In genomic region chr12:113133036-113133435, GRCh38 we compare ENCODE assay signal across 22 cellular contexts. TPM values are rescaled to one million over a fixed set of nuclear protein-coding genes. Genes with fewer than 3 reads are reported as not detected.
DNase-seq lines count a peak whose midpoint lies in the region; ATAC-seq and TF ChIP-seq lines count a peak whose summit lies in the region.
"Had no signal": no experiment of that assay in that cellular context is flagged by ENCODE, and none has a peak within 500 bp of the region (broad histone marks: within the 10 kb centered on the region; RNA-seq: fewer than 3 reads in every experiment).

No MANE protein-coding gene starts in this region.

- H3K36me3 Mint-ChIP-seq in natural killer cell treated with Interleukin-12 subunit alpha and Interleukin-12 subunit beta and Interleukin-15 and Interleukin-18, amount 100 ng/mL, for 72 hours = no peaks in the 10 kb centered on the region
- H3K36me3 Mint-ChIP-seq in natural killer cell = no peaks in the 10 kb centered on the region
- H3K36me3 Mint-ChIP-seq in HFFc6 (ENCODE audit: low read depth) = no peaks in the 10 kb centered on the region
- H3K36me3 Mint-ChIP-seq in activated naive CD8-positive, alpha-beta T cell treated with anti-CD3 and anti-CD28 coated beads for 36 hours = no peaks in the 10 kb centered on the region
- no peaks in the 10 kb centered on the region for H3K36me3 Mint-ChIP-seq in progenitor cell of endocrine pancreas (ENCODE audit: insufficient read depth)
- H3K36me3 Mint-ChIP-seq: CD14-positive monocyte, T-cell had no signal

- no peak overlapping the region for H3K4me3 ChIP-seq in osteoblast (ENCODE audit: insufficient read depth, low read length)
- H3K4me3 ChIP-seq: GM23338 had no signal

- intact Hi-C loops in natural killer cell (cut with micrococcal nuclease) (no loop called here), sciatic nerve (cut with DNase I) (no loop called here)

- no peaks in the 10 kb centered on the region for H3K9me3 ChIP-seq in osteoblast (ENCODE audit: low read depth, low read length)
- H3K9me3 ChIP-seq: Caco-2 had no signal

- H3K79me2 ChIP-seq in osteoblast (ENCODE audit: insufficient read depth, low read length) = no peaks in the 10 kb centered on the region

- no peak overlapping the region for H3K4me3 Mint-ChIP-seq in natural killer cell treated with Interleukin-12 subunit alpha and Interleukin-12 subunit beta and Interleukin-15 and Interleukin-18, amount 100 ng/mL, for 72 hours
- H3K4me3 Mint-ChIP-seq in natural killer cell (no peak overlapping the region), HFFc6 (no peak overlapping the region), progenitor cell of endocrine pancreas (ENCODE audit: low read depth) (no peak overlapping the region)
- H3K4me3 Mint-ChIP-seq in activated naive CD8-positive, alpha-beta T cell treated with anti-CD3 and anti-CD28 coated beads for 36 hours = no peak overlapping the region
- H3K4me3 Mint-ChIP-seq: GM23338 had no signal

- no peak overlapping the region for H3K27ac ChIP-seq in osteoblast (ENCODE audit: low read depth, low read length)
- H3K27ac ChIP-seq: HL-60 had no signal

- H3K27me3 Mint-ChIP-seq in natural killer cell treated with Interleukin-12 subunit alpha and Interleukin-12 subunit beta and Interleukin-15 and Interleukin-18, amount 100 ng/mL, for 72 hours = peaks cover 7 to 14% of the 10 kb centered on the region in 2 donors
- H3K27me3 Mint-ChIP-seq in natural killer cell (ENCODE audit: low read depth in 2 of 2) (peaks cover 9 to 27% of the 10 kb centered on the region in 2 donors), HFFc6 (ENCODE audit: insufficient read depth) (peaks cover 29% of the 10 kb centered on the region), progenitor cell of endocrine pancreas (peaks cover 61% of the 10 kb centered on the region)
- H3K27me3 Mint-ChIP-seq in activated naive CD8-positive, alpha-beta T cell treated with anti-CD3 and anti-CD28 coated beads for 36 hours = peaks cover 19% of the 10 kb centered on the region

- H3K4me2 ChIP-seq in osteoblast (ENCODE audit: insufficient read depth, low read length) = no peak overlapping the region
- H3K4me2 ChIP-seq: GM23338 had no signal

- H3K36me3 ChIP-seq in osteoblast (ENCODE audit: insufficient read depth, low read length) = no peaks in the 10 kb centered on the region

- H3K27me3 ChIP-seq in osteoblast (ENCODE audit: insufficient read depth, low read length) = no peaks in the 10 kb centered on the region

- no peaks in the 10 kb centered on the region for H3K4me1 ChIP-seq in osteoblast (ENCODE audit: insufficient read depth, low read length)
- H3K4me1 ChIP-seq: Caco-2 had no signal

- DNase-seq in natural killer cell treated with Interleukin-12 subunit alpha and Interleukin-12 subunit beta and Interleukin-15 and Interleukin-18, amount 100 ng/mL, for 72 hours (ENCODE audit: low spot score) = peak; percentile 50
- DNase-seq in natural killer cell (no peak), amniotic epithelial cell (ENCODE audit: low read depth) (peak; percentile 34), osteoblast (ENCODE audit: insufficient read length, low spot score, missing footprints) (peak; percentile 76), HFFc6 (no peak), sciatic nerve (ENCODE audit: low spot score) (no peak), progenitor cell of endocrine pancreas (ENCODE audit: low spot score, unreplicated experiment) (no peak)
- no peak for DNase-seq in activated naive CD8-positive, alpha-beta T cell treated with anti-CD3 and anti-CD28 coated beads for 36 hours
- DNase-seq: 8988T, Caco-2, KBM-7, NCI-H1092, NCI-H1694, NCI-H2107, NCI-H226, NCI-H69, SIG-M5, T-cell had no signal

- no peaks in the 10 kb centered on the region for H4K20me1 ChIP-seq in osteoblast (ENCODE audit: insufficient read depth, low read length)

- H2AFZ ChIP-seq in osteoblast (ENCODE audit: low read length) = no peak overlapping the region
- H2AFZ ChIP-seq: GM23338 had no signal

- no peaks in the 10 kb centered on the region for H3K9me3 Mint-ChIP-seq in natural killer cell treated with Interleukin-12 subunit alpha and Interleukin-12 subunit beta and Interleukin-15 and Interleukin-18, amount 100 ng/mL, for 72 hours
- H3K9me3 Mint-ChIP-seq in natural killer cell = no peaks in the 10 kb centered on the region
- no peaks in the 10 kb centered on the region for H3K9me3 Mint-ChIP-seq in HFFc6
- no peaks in the 10 kb centered on the region for H3K9me3 Mint-ChIP-seq in activated naive CD8-positive, alpha-beta T cell treated with anti-CD3 and anti-CD28 coated beads for 36 hours
- H3K9me3 Mint-ChIP-seq in progenitor cell of endocrine pancreas (ENCODE audit: low read depth) = no peaks in the 10 kb centered on the region
- H3K9me3 Mint-ChIP-seq: GM23338, T-cell had no signal

- no peak for ATAC-seq in natural killer cell treated with Interleukin-12 subunit alpha and Interleukin-12 subunit beta and Interleukin-15 and Interleukin-18, amount 100 ng/mL, for 72 hours
- ATAC-seq in natural killer cell = no peak
- ATAC-seq in sciatic nerve = no peak
- ATAC-seq: GM23338, T-cell had no signal

- no peak overlapping the region for H3K27ac Mint-ChIP-seq in natural killer cell treated with Interleukin-12 subunit alpha and Interleukin-12 subunit beta and Interleukin-15 and Interleukin-18, amount 100 ng/mL, for 72 hours
- H3K27ac Mint-ChIP-seq in natural killer cell = no peak overlapping the region
- no peak overlapping the region for H3K27ac Mint-ChIP-seq in HFFc6
- H3K27ac Mint-ChIP-seq in activated naive CD8-positive, alpha-beta T cell treated with anti-CD3 and anti-CD28 coated beads for 36 hours = no peak overlapping the region
- H3K27ac Mint-ChIP-seq in progenitor cell of endocrine pancreas = no peak overlapping the region
- H3K27ac Mint-ChIP-seq: GM23338, T-cell had no signal

- peaks cover 0 to 2% of the 10 kb centered on the region in 2 donors for H3K4me1 Mint-ChIP-seq in natural killer cell treated with Interleukin-12 subunit alpha and Interleukin-12 subunit beta and Interleukin-15 and Interleukin-18, amount 100 ng/mL, for 72 hours (ENCODE audit: low read depth in 2 of 2)
- H3K4me1 Mint-ChIP-seq in natural killer cell = peaks cover 0 to 6% of the 10 kb centered on the region in 2 donors
- H3K4me1 Mint-ChIP-seq in HFFc6 (ENCODE audit: low read depth) = no peaks in the 10 kb centered on the region
- peaks cover 19% of the 10 kb centered on the region for H3K4me1 Mint-ChIP-seq in activated naive CD8-positive, alpha-beta T cell treated with anti-CD3 and anti-CD28 coated beads for 36 hours
- H3K4me1 Mint-ChIP-seq in progenitor cell of endocrine pancreas (ENCODE audit: low read depth) = peaks cover 5% of the 10 kb centered on the region

- no peak for TF ChIP-seq CTCF in natural killer cell (IDR thresholded peaks at IDR 0.05)
- TF ChIP-seq CTCF in osteoblast (IDR thresholded peaks at IDR 0.05; ENCODE audit: extremely low read depth, low read depth, low read length) = no peak
- TF ChIP-seq CTCF in HFFc6 (IDR thresholded peaks at IDR 0.05) = no peak
- TF ChIP-seq CTCF in progenitor cell of endocrine pancreas (IDR thresholded peaks at IDR 0.05; ENCODE audit: unreplicated experiment) = no peak

RNA-seq across cellular contexts. Expression of gene RASAL1, which starts 2.5 kb away (rescaled TPM):
- total RNA-seq in natural killer cell treated with Interleukin-12 subunit alpha and Interleukin-12 subunit beta and Interleukin-15 and Interleukin-18, amount 100 ng/mL, for 72 hours = not detected
- total RNA-seq in natural killer cell = not detected
- total RNA-seq in osteoblast = not detected in 2 replicates
- not detected for total RNA-seq in HFFc6 (2021; fragmentation: NEBNext Ultra II Directional; extraction: Animal tissue kit (Norgen Biotek cat#: 25700))
- total RNA-seq in activated naive CD8-positive, alpha-beta T cell treated with anti-CD3 and anti-CD28 coated beads for 36 hours = 1 to 10 TPM; 1.3 to 1.9 TPM
- total RNA-seq in sciatic nerve = 8.6 TPM
- total RNA-seq in progenitor cell of endocrine pancreas = 0.36 and 0.46 TPM in 2 replicates
- total RNA-seq: Caco-2, RPMI7951 had no signal

RNA-seq across cellular contexts. Expression of gene CFAP73, which starts 16.5 kb away (rescaled TPM):
- under 1 TPM in 1 of 2 donors, not detected in 1; 0.28 TPM for total RNA-seq in natural killer cell treated with Interleukin-12 subunit alpha and Interleukin-12 subunit beta and Interleukin-15 and Interleukin-18, amount 100 ng/mL, for 72 hours
- not detected for total RNA-seq in natural killer cell
- total RNA-seq in osteoblast = not detected in 2 replicates
- under 1 TPM in 1 of 6 experiments, not detected in 5; 0.17 TPM for total RNA-seq in HFFc6 (2021; fragmentation: NEBNext Ultra II Directional; extraction: Animal tissue kit (Norgen Biotek cat#: 25700))
- total RNA-seq in activated naive CD8-positive, alpha-beta T cell treated with anti-CD3 and anti-CD28 coated beads for 36 hours = 1 to 10 TPM in 1 of 2 experiments, under 1 TPM in 1; 0.16 to 1.0 TPM
- total RNA-seq in sciatic nerve = 0.98 TPM
- not detected in 2 replicates for total RNA-seq in progenitor cell of endocrine pancreas
- total RNA-seq: RPMI7951 had no signal

RNA-seq across cellular contexts. Expression of gene DDX54, which starts 52.2 kb away (rescaled TPM):
- total RNA-seq in natural killer cell treated with Interleukin-12 subunit alpha and Interleukin-12 subunit beta and Interleukin-15 and Interleukin-18, amount 100 ng/mL, for 72 hours = 100 to 1,000 TPM in 1 of 2 donors, 10 to 100 TPM in 1; 85.8 to 143 TPM
- total RNA-seq in natural killer cell (100 to 1,000 TPM in 1 of 3 donors, 10 to 100 TPM in 2; 84.6 to 100 (median 97.1) TPM), osteoblast (40.2 and 49.5 TPM in 2 replicates), sciatic nerve (43.9 TPM), progenitor cell of endocrine pancreas (61.5 and 66.1 TPM in 2 replicates)
- total RNA-seq in HFFc6 (2021; fragmentation: NEBNext Ultra II Directional; extraction: Animal tissue kit (Norgen Biotek cat#: 25700)) = 10 to 100 TPM; 60.1 to 71.0 (median 61.9) TPM
- 100 to 1,000 TPM; 136 to 145 TPM for total RNA-seq in activated naive CD8-positive, alpha-beta T cell treated with anti-CD3 and anti-CD28 coated beads for 36 hours

RNA-seq across cellular contexts. Expression of gene RITA1, which starts 52.5 kb away (rescaled TPM):
- 10 to 100 TPM; 19.6 to 27.3 TPM for total RNA-seq in natural killer cell treated with Interleukin-12 subunit alpha and Interleukin-12 subunit beta and Interleukin-15 and Interleukin-18, amount 100 ng/mL, for 72 hours
- 10 to 100 TPM in 2 of 3 donors, 1 to 10 TPM in 1; 7.7 to 13.8 (median 12.0) TPM for total RNA-seq in natural killer cell
- 20.0 and 22.4 TPM in 2 replicates for total RNA-seq in osteoblast
- 10 to 100 TPM; 18.0 to 20.9 (median 18.7) TPM for total RNA-seq in HFFc6 (2021; fragmentation: NEBNext Ultra II Directional; extraction: Animal tissue kit (Norgen Biotek cat#: 25700))
- 10 to 100 TPM; 28.9 to 31.1 TPM for total RNA-seq in activated naive CD8-positive, alpha-beta T cell treated with anti-CD3 and anti-CD28 coated beads for 36 hours
- total RNA-seq in sciatic nerve = 7.8 TPM
- total RNA-seq in progenitor cell of endocrine pancreas = 15.6 and 16.2 TPM in 2 replicates

Comparison
In these comparisons a context has a peak if more than half of its experiments do, and no peak if none do; other contexts are left out.
1. DNase-seq: peak in natural killer cell treated with Interleukin-12 subunit alpha and Interleukin-12 subunit beta and Interleukin-15 and Interleukin-18, amount 100 ng/mL, for 72 hours (single experiment), amniotic epithelial cell (single experiment) and osteoblast (single experiment); none in natural killer cell (single experiment), HFFc6 (single experiment), activated naive CD8-positive, alpha-beta T cell treated with anti-CD3 and anti-CD28 coated beads for 36 hours (single experiment), sciatic nerve (single experiment) and progenitor cell of endocrine pancreas (single experiment).